11 cellular contexts compared by ENCODE assay signal in genomic region chr19:47540748-47541147, GRCh38. TPM values are rescaled to one million over a fixed set of nuclear protein-coding genes. Genes with fewer than 3 reads are reported as not detected.
DNase-seq lines count a peak whose midpoint lies in the region; ATAC-seq, FAIRE-seq and TF ChIP-seq lines count a peak whose summit lies in the region.
"Had no signal": no experiment of that assay in that cellular context is flagged by ENCODE, and none has a peak within 500 bp of the region (broad histone marks: within the 10 kb centered on the region; RNA-seq: fewer than 3 reads in every experiment).

No MANE protein-coding gene starts in this region.

- H3K4me1 ChIP-seq in DND-41 (ENCODE audit: insufficient read depth, low read length) (no peaks in the 10 kb centered on the region), KMS-11 (ENCODE audit: low read depth, poor library complexity, severe bottlenecking) (peaks cover 25% of the 10 kb centered on the region), K562 (replicated peaks in 1 of 2; ENCODE audit: control insufficient read depth in 2 of 2, insufficient read depth in 2 of 2, low read length in 2 of 2) (peaks cover 3 to 33% of the 10 kb centered on the region in 2 experiments; a peak in 4 of 5 replicates), right cardiac atrium (ENCODE audit: control insufficient read depth, insufficient read depth, low read length) (no peaks in the 10 kb centered on the region)

- DNase-seq in DND-41 (no peak), K562 (ENCODE audit: extremely low read depth in 1 of 4, low spot score in 3 of 4) (peak in 3 of 4 experiments; percentile 37 to 45 (median 41)), natural killer cell (no peak), right cardiac atrium (no peak), SKM-1 treated with dmso at 0.1 percent for 144 hours (lab: John Stamatoyannopoulos, UW; ENCODE audit: unreplicated experiment) (no peak), NCI-H748 treated with DMSO at 0.1 percent for 48 hours (lab: John Stamatoyannopoulos, UW) (no peak)
- DNase-seq: activated T-cell treated with anti-CD3 and anti-CD28 coated beads for 4 hours, NCI-H69 had no signal

- H3K27me3 ChIP-seq in DND-41 (ENCODE audit: insufficient read depth, low read length, poor library complexity) (peaks cover 26% of the 10 kb centered on the region), KMS-11 (ENCODE audit: insufficient read depth, low read depth) (no peaks in the 10 kb centered on the region), K562 (ENCODE audit: control insufficient read depth in 2 of 2, insufficient read depth in 2 of 2, low read length in 2 of 2) (peaks cover 12 to 20% of the 10 kb centered on the region in 2 experiments), right cardiac atrium (ENCODE audit: control insufficient read depth, insufficient read depth) (no peaks in the 10 kb centered on the region)

- H3K36me3 Mint-ChIP-seq in natural killer cell = no peaks in the 10 kb centered on the region
- H3K36me3 Mint-ChIP-seq in activated T-helper 17 cell treated with anti-CD3 and anti-CD28 coated beads, Interleukin-2, amount 50 U/mL, for 72 hours (ENCODE audit: low read depth) = no peaks in the 10 kb centered on the region

- BruUV-seq in K562 (replicated peaks; lab: Mats Ljungman, UMichigan) = no TSS peak

- H2AFZ ChIP-seq in DND-41 (ENCODE audit: low read depth, low read length) (no peak overlapping the region), KMS-11 (ENCODE audit: low read depth) (no peak overlapping the region), K562 (ENCODE audit: low read depth, low read length) (no peak overlapping the region)

- TF ChIP-seq POLR2A in K562 (conservative IDR thresholded peaks at IDR 0.05) = no peak

- H3K4me3 ChIP-seq in DND-41 (ENCODE audit: low read depth in 1 of 2, low read length in 2 of 2) (no peak overlapping the region), KMS-11 (IDR thresholded peaks at IDR 0.05; ENCODE audit: insufficient read depth, low read depth, low read length) (no peak overlapping the region), K562 (no peak overlapping the region), right cardiac atrium (ENCODE audit: low read length) (no peak overlapping the region)

- H3K9me3 ChIP-seq in DND-41 (ENCODE audit: insufficient read depth, low read length, severe bottlenecking) (no peaks in the 10 kb centered on the region), K562 (replicated peaks; ENCODE audit: control insufficient read depth, insufficient read depth, low read depth, low read length) (no peaks in the 10 kb centered on the region), right cardiac atrium (ENCODE audit: control insufficient read depth, low read length) (no peaks in the 10 kb centered on the region)

- peak overlapping the region; percentile 86 for H3K4me3 Mint-ChIP-seq in natural killer cell
- no peak overlapping the region for H3K4me3 Mint-ChIP-seq in activated T-helper 17 cell treated with anti-CD3 and anti-CD28 coated beads, Interleukin-2, amount 50 U/mL, for 72 hours

- in situ Hi-C loops in K562 (cut with MboI) = no loop called here

- no peaks in the 10 kb centered on the region for H3K9me1 ChIP-seq in K562 (ENCODE audit: control insufficient read depth, insufficient read depth, low read length)

- TF ChIP-seq EP300 in K562 (IDR thresholded peaks at IDR 0.05; ENCODE audit: low read length) = no peak

- no peak for FAIRE-seq in K562 (lab: Jason Lieb, UNC)

- H4K20me1 ChIP-seq in DND-41 (ENCODE audit: insufficient read depth, low read length) = peaks cover 11% of the 10 kb centered on the region
- no peaks in the 10 kb centered on the region for H4K20me1 ChIP-seq in KMS-11 (ENCODE audit: insufficient read depth)
- H4K20me1 ChIP-seq in K562 (replicated peaks; ENCODE audit: control insufficient read depth, insufficient read depth, low read length) = no peaks in the 10 kb centered on the region

- peaks cover 0 to 5% of the 10 kb centered on the region in 2 donors for H3K27me3 Mint-ChIP-seq in natural killer cell (ENCODE audit: low read depth in 2 of 2)
- H3K27me3 Mint-ChIP-seq in activated T-helper 17 cell treated with anti-CD3 and anti-CD28 coated beads, Interleukin-2, amount 50 U/mL, for 72 hours = peaks cover 3% of the 10 kb centered on the region

- TF ChIP-seq CTCF in DND-41 (IDR thresholded peaks at IDR 0.05; ENCODE audit: borderline replicate concordance, extremely low read depth, low read length, poor library complexity, severe bottlenecking) (peak; percentile 20), KMS-11 (conservative IDR thresholded peaks at IDR 0.05; ENCODE audit: low read depth, low read length) (peak; percentile 31; the same call in 1 of the 2 replicates), K562 (IDR thresholded peaks at IDR 0.05 in 2 of 3, conservative IDR thresholded peaks at IDR 0.05 in 1 of 3; ENCODE audit: insufficient read depth in 2 of 3, low read depth in 1 of 3, low read length in 3 of 3) (peak; percentile 28 to 53 (median 42); a peak in 3 of 6 replicates), natural killer cell (IDR thresholded peaks at IDR 0.05) (no peak)

- H3K9me3 Mint-ChIP-seq in natural killer cell = no peaks in the 10 kb centered on the region
- no peaks in the 10 kb centered on the region for H3K9me3 Mint-ChIP-seq in activated T-helper 17 cell treated with anti-CD3 and anti-CD28 coated beads, Interleukin-2, amount 50 U/mL, for 72 hours

- no peaks in the 10 kb centered on the region for H3K36me3 ChIP-seq in DND-41 (ENCODE audit: insufficient read depth, low read length)
- no peaks in the 10 kb centered on the region for H3K36me3 ChIP-seq in KMS-11 (ENCODE audit: insufficient read depth)
- H3K36me3 ChIP-seq in K562 (ENCODE audit: control insufficient read depth, insufficient read depth, low read length) = no peaks in the 10 kb centered on the region

- no peaks in the 10 kb centered on the region for H3K79me2 ChIP-seq in DND-41 (ENCODE audit: insufficient read depth, low read length)
- no peaks in the 10 kb centered on the region for H3K79me2 ChIP-seq in KMS-11 (ENCODE audit: insufficient read depth, low read depth)
- H3K79me2 ChIP-seq in K562 (ENCODE audit: control insufficient read depth, insufficient read depth, low read length) = no peaks in the 10 kb centered on the region

- CTCF ChIA-PET in K562 (lab: Yijun Ruan, JAX; ENCODE audit: low intra/inter-chr PET ratio) = interaction anchor here (1.0 kb wide), 1 partner anchor 249 kb away, joined by 3 read pairs; no protein-coding TSS in a partner anchor

- no peak overlapping the region for H3K4me2 ChIP-seq in DND-41 (ENCODE audit: insufficient read depth, low read length)
- peak overlapping the region; percentile 25; the same call in 1 of the 2 replicates for H3K4me2 ChIP-seq in KMS-11
- H3K4me2 ChIP-seq in K562 (ENCODE audit: insufficient read depth, low read length) = no peak overlapping the region

- POLR2A ChIA-PET in K562 (lab: Yijun Ruan, JAX) = no interaction called here

- ATAC-seq in DND-41 (ENCODE audit: insufficient read depth, low read depth) (no peak), K562 (peak; percentile 73), natural killer cell (no peak), right cardiac atrium (no peak)
- ATAC-seq in activated T-helper 17 cell treated with anti-CD3 and anti-CD28 coated beads, Interleukin-2, amount 50 U/mL, for 72 hours (replicated peaks) = no peak

- peak overlapping the region; percentile 91 to 93 for H3K27ac Mint-ChIP-seq in natural killer cell
- H3K27ac Mint-ChIP-seq in activated T-helper 17 cell treated with anti-CD3 and anti-CD28 coated beads, Interleukin-2, amount 50 U/mL, for 72 hours = no peak overlapping the region

- H3K27ac ChIP-seq in DND-41 (ENCODE audit: low read length) (no peak overlapping the region), KMS-11 (no peak overlapping the region), K562 (ENCODE audit: extremely low read depth, low read depth, low read length) (no peak overlapping the region), right cardiac atrium (ENCODE audit: low read length) (no peak overlapping the region)

- WGBS in K562 (ENCODE audit: insufficient coverage, low coverage, missing lambda C conversion rate) = 28% methylated on average over 4 of the region's 4 CpGs
- 63% methylated on average over 4 of the region's 4 CpGs for WGBS in right cardiac atrium

- no peak overlapping the region for H3K9ac ChIP-seq in DND-41 (ENCODE audit: low read depth, low read length)
- no peak overlapping the region for H3K9ac ChIP-seq in KMS-11
- H3K9ac ChIP-seq in K562 (ENCODE audit: insufficient read depth in 1 of 2, low read depth in 2 of 2, low read length in 2 of 2) = no peak overlapping the region

- intact Hi-C loops in K562 (cut with micrococcal nuclease) = no loop called here
- intact Hi-C loops in natural killer cell (cut with micrococcal nuclease) = loop anchor here (1.0 to 10.0 kb wide), 3 partner anchors 25 to 154 kb away; partner anchors contain the start of gene NAPA
- intact Hi-C loops in right cardiac atrium (cut with DNase I) = no loop called here

- peaks cover 39 to 40% of the 10 kb centered on the region in 2 donors for H3K4me1 Mint-ChIP-seq in natural killer cell
- H3K4me1 Mint-ChIP-seq in activated T-helper 17 cell treated with anti-CD3 and anti-CD28 coated beads, Interleukin-2, amount 50 U/mL, for 72 hours = peaks cover 5% of the 10 kb centered on the region

- TF ChIP-seq RAD21 in K562 (CRISPR knock-in tag; conservative IDR thresholded peaks at IDR 0.05 in 1 of 2, IDR thresholded peaks at IDR 0.05 in 1 of 2) = peak; percentile 11 to 40; a peak in 1 of 4 replicates

RNA-seq across cellular contexts. Expression of gene NAPA, which starts 25.9 kb away (rescaled TPM):
- total RNA-seq in K562 (2011; cell fraction: chromatin; rRNA removed; ENCODE audit: low replicate concordance) = 45.2 and 101 TPM in 2 replicates
- 60.4 and 69.0 TPM in 2 replicates for total RNA-seq in K562 (2011; cell fraction: nucleolus; rRNA removed)
- total RNA-seq in K562 (2011; cell fraction: nucleoplasm; rRNA removed) = 46.8 and 63.8 TPM in 2 replicates
- 98.6 and 103 TPM in 2 replicates for total RNA-seq in K562 (2014; rRNA removed)
- 23.3 and 25.7 TPM in 2 replicates for total RNA-seq in K562 (2014; rRNA removed; fragmentation: Illumina TruSeq; extraction: Trizol)
- 49.3 and 49.4 TPM in 2 replicates for total RNA-seq in K562 (2015; rRNA removed; fragmentation: Illumina TruSeq; extraction: Trizol)
- 88.5 and 92.6 TPM in 2 replicates for total RNA-seq in K562 (2021)
- 77.5 and 115 TPM in 2 replicates for polyA plus RNA-seq in K562 (2011; rRNA removed)
- 74.7 and 132 TPM in 2 replicates for polyA plus RNA-seq in K562 (2011; cell fraction: cytosol; rRNA removed)
- 52.5 and 61.2 TPM in 2 replicates for polyA plus RNA-seq in K562 (2011; cell fraction: nucleus; rRNA removed)
- polyA plus RNA-seq in K562 (2012) = 72.3 and 117 TPM in 2 replicates
- 82.2 and 88.2 TPM in 2 replicates for polyA plus RNA-seq in K562 (2014; fragmentation: Illumina TruSeq; extraction: Trizol)
- 10 to 100 TPM in 1 of 2 experiments, 1 to 10 TPM in 1; 5.4 to 22.4 TPM for polyA plus RNA-seq in K562 (2014; fragmentation: Nextera tagmentation; extraction: Ambion mirVana)
- polyA plus RNA-seq in K562 (2014; rRNA removed) = 79.3 and 91.8 TPM in 2 replicates
- polyA minus RNA-seq in K562 (2011; rRNA and poly(A)+ RNA removed) = 66.5 and 83.7 TPM in 2 replicates
- polyA minus RNA-seq in K562 (2011; cell fraction: cytosol; rRNA and poly(A)+ RNA removed) = 79.6 and 85.6 TPM in 2 replicates
- polyA minus RNA-seq in K562 (2011; cell fraction: nucleus; rRNA and poly(A)+ RNA removed) = 26.5 and 37.7 TPM in 2 replicates
- 100 to 1,000 TPM; 192 to 215 (median 192) TPM for total RNA-seq in natural killer cell
- total RNA-seq in activated T-helper 17 cell treated with anti-CD3 and anti-CD28 coated beads, Interleukin-2, amount 50 U/mL, for 72 hours = 10 to 100 TPM; 33.7 to 72.4 TPM
- total RNA-seq in right cardiac atrium = 100 to 1,000 TPM in 3 of 4 donors, 10 to 100 TPM in 1; 91.7 to 111 (median 105) TPM
- 102 TPM for polyA plus RNA-seq in right cardiac atrium

RNA-seq across cellular contexts. Expression of gene ZNF541, which starts 32.2 kb away (rescaled TPM):
- not detected in 2 replicates for total RNA-seq in K562 (2011; cell fraction: chromatin; rRNA removed; ENCODE audit: low replicate concordance)
- total RNA-seq in K562 (2011; cell fraction: nucleolus; rRNA removed) = not detected in 2 replicates
- not detected in 2 replicates for total RNA-seq in K562 (2011; cell fraction: nucleoplasm; rRNA removed)
- total RNA-seq in K562 (2014; rRNA removed) (0.09 and 0.12 TPM in 2 replicates), K562 (2014; rRNA removed; fragmentation: Illumina TruSeq; extraction: Trizol) (0.03 and 0.04 TPM in 2 replicates), K562 (2015; rRNA removed; fragmentation: Illumina TruSeq; extraction: Trizol) (0.08 and 0.11 TPM in 2 replicates), K562 (2021) (0.04 and 0.16 TPM in 2 replicates), natural killer cell (1 to 10 TPM; 1.5 to 2.0 (median 1.5) TPM), right cardiac atrium (under 1 TPM in 1 of 4 donors, not detected in 3; 0.23 TPM)
- polyA plus RNA-seq in K562 (2011; rRNA removed) (0.06 and 0.15 TPM in 2 replicates), K562 (2014; fragmentation: Illumina TruSeq; extraction: Trizol) (0.07 TPM in 1 of 2 replicates, not detected in the other), K562 (2014; fragmentation: Nextera tagmentation; extraction: Ambion mirVana) (under 1 TPM in 1 of 2 experiments, not detected in 1; 0.04 TPM), K562 (2014; rRNA removed) (0.03 and 0.04 TPM in 2 replicates), right cardiac atrium (0.20 TPM)
- 0.10 and 0.15 TPM in 2 replicates for polyA plus RNA-seq in K562 (2011; cell fraction: cytosol; rRNA removed)
- polyA plus RNA-seq in K562 (2011; cell fraction: nucleus; rRNA removed) = 0.07 TPM in 1 of 2 replicates, not detected in the other
- polyA plus RNA-seq in K562 (2012) = 0.14 and 0.37 TPM in 2 replicates
- polyA minus RNA-seq in K562 (2011; rRNA and poly(A)+ RNA removed) = not detected in 2 replicates
- polyA minus RNA-seq in K562 (2011; cell fraction: cytosol; rRNA and poly(A)+ RNA removed) = not detected in 2 replicates
- polyA minus RNA-seq in K562 (2011; cell fraction: nucleus; rRNA and poly(A)+ RNA removed) = not detected in 2 replicates
- total RNA-seq in activated T-helper 17 cell treated with anti-CD3 and anti-CD28 coated beads, Interleukin-2, amount 50 U/mL, for 72 hours = under 1 TPM; 0.04 to 0.98 TPM
- total RNA-seq: glomerular endothelial cell had no signal

RNA-seq across cellular contexts. Expression of gene KPTN, which starts 56.7 kb away (rescaled TPM):
- 6.2 and 16.4 TPM in 2 replicates for total RNA-seq in K562 (2011; cell fraction: chromatin; rRNA removed; ENCODE audit: low replicate concordance)
- total RNA-seq in K562 (2011; cell fraction: nucleolus; rRNA removed) = 13.6 and 14.7 TPM in 2 replicates
- 7.3 and 7.6 TPM in 2 replicates for total RNA-seq in K562 (2011; cell fraction: nucleoplasm; rRNA removed)
- total RNA-seq in K562 (2014; rRNA removed) = 8.5 and 11.9 TPM in 2 replicates
- 4.9 and 6.4 TPM in 2 replicates for total RNA-seq in K562 (2014; rRNA removed; fragmentation: Illumina TruSeq; extraction: Trizol)
- total RNA-seq in K562 (2015; rRNA removed; fragmentation: Illumina TruSeq; extraction: Trizol) = 7.8 and 8.0 TPM in 2 replicates
- total RNA-seq in K562 (2021) = 14.3 and 16.3 TPM in 2 replicates
- 10.0 and 10.5 TPM in 2 replicates for polyA plus RNA-seq in K562 (2011; rRNA removed)
- 9.7 and 17.1 TPM in 2 replicates for polyA plus RNA-seq in K562 (2011; cell fraction: cytosol; rRNA removed)
- polyA plus RNA-seq in K562 (2011; cell fraction: nucleus; rRNA removed) = 28.4 and 49.7 TPM in 2 replicates
- polyA plus RNA-seq in K562 (2012) = 11.8 and 12.7 TPM in 2 replicates
- 12.3 and 18.2 TPM in 2 replicates for polyA plus RNA-seq in K562 (2014; fragmentation: Illumina TruSeq; extraction: Trizol)
- 1 to 10 TPM in 1 of 2 experiments, under 1 TPM in 1; 0.56 to 2.7 TPM for polyA plus RNA-seq in K562 (2014; fragmentation: Nextera tagmentation; extraction: Ambion mirVana)
- polyA plus RNA-seq in K562 (2014; rRNA removed) = 16.2 and 18.6 TPM in 2 replicates
- 2.6 and 4.0 TPM in 2 replicates for polyA minus RNA-seq in K562 (2011; rRNA and poly(A)+ RNA removed)
- polyA minus RNA-seq in K562 (2011; cell fraction: cytosol; rRNA and poly(A)+ RNA removed) = 2.9 and 5.1 TPM in 2 replicates
- 2.8 TPM in 2 replicates for polyA minus RNA-seq in K562 (2011; cell fraction: nucleus; rRNA and poly(A)+ RNA removed)
- 1 to 10 TPM; 3.0 to 4.2 (median 3.6) TPM for total RNA-seq in natural killer cell
- 10 to 100 TPM; 12.9 to 17.7 TPM for total RNA-seq in activated T-helper 17 cell treated with anti-CD3 and anti-CD28 coated beads, Interleukin-2, amount 50 U/mL, for 72 hours
- total RNA-seq in right cardiac atrium = 1 to 10 TPM; 6.4 to 9.4 (median 7.8) TPM
- polyA plus RNA-seq in right cardiac atrium = 9.9 TPM

Comparison
In these comparisons a context has a peak if more than half of its experiments do, and no peak if none do; other contexts are left out.
1. DNase-seq: peak in K562 (3 of 4); none in DND-41 (single experiment), natural killer cell (single experiment), right cardiac atrium (0 of 3), SKM-1 treated with dmso at 0.1 percent for 144 hours (single experiment) and NCI-H748 treated with DMSO at 0.1 percent for 48 hours (single experiment).